ENCODE assay signal across 7 cellular contexts in the genomic region with DNA sequence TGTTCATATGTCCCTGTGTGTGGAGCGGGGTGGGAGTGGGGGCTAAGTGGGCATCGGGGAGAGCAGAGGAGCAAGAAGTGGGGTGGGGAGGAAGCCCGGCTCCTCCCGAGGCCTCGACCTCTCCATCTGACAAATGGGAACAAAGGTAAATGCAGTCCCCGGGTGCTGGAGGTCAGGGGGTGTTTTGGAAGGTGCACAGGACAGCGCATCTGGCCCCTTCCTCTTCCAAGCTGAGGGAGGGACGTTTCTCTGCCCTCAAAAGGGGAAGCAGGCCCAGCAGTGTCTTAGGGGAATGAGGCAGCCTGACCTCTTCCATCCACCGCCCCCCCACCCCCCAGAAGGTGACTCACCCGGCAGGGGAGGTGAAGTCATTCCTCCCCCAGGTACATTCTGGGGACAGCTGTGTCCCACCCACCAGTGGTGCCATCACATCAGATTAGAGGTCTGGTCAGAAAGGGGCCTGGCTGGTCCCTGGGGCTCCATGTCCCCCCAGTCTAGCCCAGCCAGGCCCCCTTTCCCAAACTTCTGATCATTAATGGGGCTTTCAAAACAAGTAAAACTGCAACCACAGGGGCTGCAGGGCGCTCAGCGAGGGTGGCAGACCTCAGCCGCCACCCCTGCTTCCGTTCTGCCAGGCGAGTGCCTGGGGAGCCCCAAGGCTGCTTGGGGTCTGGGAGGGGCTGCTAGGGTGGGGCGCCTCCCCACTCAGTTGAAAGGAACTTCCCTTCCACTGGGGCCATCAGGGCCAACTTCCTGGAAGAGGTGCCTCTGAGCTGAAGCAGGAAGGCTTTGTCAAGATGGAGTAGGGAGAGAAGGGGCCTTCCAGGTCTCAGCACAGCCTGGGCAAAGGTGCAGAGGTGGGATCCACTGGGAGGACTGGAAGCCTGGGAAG. TPM values are rescaled to one million over a fixed set of nuclear protein-coding genes. Genes with fewer than 3 reads are reported as not detected.
A peak's percentile ranks its signal among the peaks of the same experiment; 100 is the strongest.
DNase-seq lines count a peak whose midpoint lies in the region; ATAC-seq and TF ChIP-seq lines count a peak whose summit lies in the region.

No MANE protein-coding gene starts in this region.

- H3K36me3 ChIP-seq in esophagus squamous epithelium: peaks cover 0 to 23% (median 6%) of the 10 kb centered on the region in 3 donors

- peaks cover 58 to 69% (median 59%) of the 10 kb centered on the region in 3 donors for H3K4me1 ChIP-seq in esophagus squamous epithelium

- H3K9me3 ChIP-seq in esophagus squamous epithelium: no peaks in the 10 kb centered on the region

- peak in 1 of 4 donors; percentile 7 for TF ChIP-seq POLR2A in esophagus squamous epithelium (IDR thresholded peaks at IDR 0.05)

- DNase-seq in NCI-H510A (lab: John Stamatoyannopoulos, UW) (peak; percentile 63), esophagus squamous epithelium (lab: John Stamatoyannopoulos, UW) (no peak), SK-N-DZ (ENCODE audit: low spot score) (no peak)
- peak; percentile 80 for DNase-seq in activated CD8-positive, alpha-beta memory T cell treated with anti-CD3 and anti-CD28 coated beads, Interleukin-2, amount 50 U/mL, for 4 hours
- peak; percentile 61 for DNase-seq in stimulated activated CD4-positive, alpha-beta T cell treated with anti-CD3 and anti-CD28 coated beads, Interleukin-12 subunit alpha, Interleukin-12 subunit beta, amount 100 ng/mL, for 4 hours

- no peak for TF ChIP-seq CTCF in esophagus squamous epithelium (IDR thresholded peaks at IDR 0.05)

- 9 to 37% methylated on average over 6 of the region's 16 CpGs for WGBS in esophagus squamous epithelium, 2 donors

- peak overlapping the region; percentile 68 to 90 (median 80) for H3K27ac ChIP-seq in esophagus squamous epithelium

- peaks cover 0 to 74% (median 3%) of the 10 kb centered on the region in 4 donors for H3K27me3 ChIP-seq in esophagus squamous epithelium

- H3K4me3 ChIP-seq in esophagus squamous epithelium: peak overlapping the region in 1 of 4 donors; percentile 37

- intact Hi-C loops in esophagus squamous epithelium (cut with DNase I): no loop called here

- peak; percentile 43 for ATAC-seq in GM21381 (IDR thresholded peaks at IDR 0.05; ENCODE audit: unreplicated experiment)
- ATAC-seq in HG03280 (IDR thresholded peaks at IDR 0.05; ENCODE audit: unreplicated experiment): no peak

RNA-seq across cellular contexts. Expression of a gene that starts 10.7 kb away (rescaled TPM):
- 10 to 100 TPM in 3 of 4 donors, 1 to 10 TPM in 1; 6.1 to 17.2 (median 11.9) TPM for total RNA-seq in esophagus squamous epithelium
- polyA plus RNA-seq in SK-N-DZ (2014; cell fraction: cytosol; rRNA removed): 21.8 and 24.5 TPM in 2 replicates
- 50.4 and 51.5 TPM in 2 replicates for polyA plus RNA-seq in SK-N-DZ (2014; cell fraction: nucleus; rRNA removed)

RNA-seq across cellular contexts. Expression of a gene that starts 25.0 kb away (rescaled TPM):
- total RNA-seq in esophagus squamous epithelium: 10 to 100 TPM; 15.5 to 28.3 (median 22.8) TPM
- 76.1 and 82.5 TPM in 2 replicates for polyA plus RNA-seq in SK-N-DZ (2014; cell fraction: cytosol; rRNA removed)
- 306 and 317 TPM in 2 replicates for polyA plus RNA-seq in SK-N-DZ (2014; cell fraction: nucleus; rRNA removed)

RNA-seq across cellular contexts. Expression of a gene that starts 28.5 kb away (rescaled TPM):
- 10 to 100 TPM in 1 of 4 donors, 1 to 10 TPM in 3; 4.5 to 10.6 (median 6.3) TPM for total RNA-seq in esophagus squamous epithelium
- 2.9 and 3.2 TPM in 2 replicates for polyA plus RNA-seq in SK-N-DZ (2014; cell fraction: cytosol; rRNA removed)
- 13.3 and 22.4 TPM in 2 replicates for polyA plus RNA-seq in SK-N-DZ (2014; cell fraction: nucleus; rRNA removed)

RNA-seq across cellular contexts. Expression of a gene that starts 54.1 kb away (rescaled TPM):
- total RNA-seq in esophagus squamous epithelium: not detected
- polyA plus RNA-seq in SK-N-DZ (2014; cell fraction: cytosol; rRNA removed): not detected in 2 replicates
- polyA plus RNA-seq in SK-N-DZ (2014; cell fraction: nucleus; rRNA removed): not detected in 2 replicates

Comparison
In these comparisons a context has a peak if more than half of its experiments do, and no peak if none do; other contexts are left out.
1. DNase-seq: peak in NCI-H510A (single experiment), activated CD8-positive, alpha-beta memory T cell treated with anti-CD3 and anti-CD28 coated beads, Interleukin-2, amount 50 U/mL, for 4 hours (single experiment) and stimulated activated CD4-positive, alpha-beta T cell treated with anti-CD3 and anti-CD28 coated beads, Interleukin-12 subunit alpha, Interleukin-12 subunit beta, amount 100 ng/mL, for 4 hours (single experiment); none in esophagus squamous epithelium (single experiment) and SK-N-DZ (single experiment).